ENCODE assay signal across 18 cellular contexts in the genomic region with DNA sequence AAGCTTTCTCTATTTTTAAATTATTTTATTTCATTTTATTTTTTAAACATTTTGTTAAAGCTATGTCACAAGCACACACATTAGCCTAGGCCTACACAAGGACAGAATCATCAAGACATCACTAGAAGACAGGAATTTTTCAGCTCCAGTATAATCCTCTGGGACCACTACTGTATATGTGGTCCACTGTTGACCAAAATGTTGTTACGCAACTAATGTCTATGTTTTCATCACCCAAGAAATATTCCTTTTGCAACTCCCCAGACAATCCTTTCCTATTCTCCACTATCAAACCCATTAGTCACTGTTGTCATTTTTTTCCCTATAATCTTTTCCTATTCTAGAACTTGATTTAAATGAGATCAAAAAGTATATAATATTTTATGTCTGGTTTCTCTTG.
DNase-seq lines count a peak whose midpoint lies in the region; ATAC-seq, FAIRE-seq and TF ChIP-seq lines count a peak whose summit lies in the region.
"Had no signal": no experiment of that assay in that cellular context is flagged by ENCODE, and none has a peak within 500 bp of the region (broad histone marks: within the 10 kb centered on the region; RNA-seq: fewer than 3 reads in every experiment).

No MANE protein-coding gene starts in this region.

- intact Hi-C loops in vagina (cut with DNase I), result no loop called here

- no peak overlapping the region for H3K18ac ChIP-seq in H1 (ENCODE audit: extremely low read depth, low read length)

- no peaks in the 10 kb centered on the region for H3K9me2 ChIP-seq in SK-N-SH

- H3K27ac ChIP-seq in SK-N-SH (ENCODE audit: low read depth in 2 of 2, low read length in 1 of 2), result no peak overlapping the region
- H3K27ac ChIP-seq in H1 (ENCODE audit: low read depth, low read length), result no peak overlapping the region
- H3K27ac ChIP-seq in vagina, result no peak overlapping the region
- H3K27ac ChIP-seq in SJCRH30, result no peak overlapping the region
- H3K27ac ChIP-seq: 22Rv1, HL-60 had no signal

- H2AFZ ChIP-seq in SK-N-SH (ENCODE audit: low read depth) (0 out of 2 replicates have a peak overlapping the region, but pooled peaks have one; percentile 9), H1 (ENCODE audit: low read length) (no peak overlapping the region)

- H3K14ac ChIP-seq in H1 (ENCODE audit: insufficient read length), result no peak overlapping the region

- H3K36me3 ChIP-seq in SK-N-SH (replicated peaks in 1 of 2; ENCODE audit: control insufficient read depth in 1 of 2, insufficient read depth in 2 of 2, low read length in 1 of 2), result no peaks in the 10 kb centered on the region
- no peaks in the 10 kb centered on the region for H3K36me3 ChIP-seq in H1 (ENCODE audit: control insufficient read depth in 2 of 4, insufficient read depth in 4 of 4, low read length in 3 of 4)
- H3K36me3 ChIP-seq in vagina, result no peaks in the 10 kb centered on the region
- H3K36me3 ChIP-seq in SJCRH30, result no peaks in the 10 kb centered on the region

- H2BK12ac ChIP-seq in H1 (ENCODE audit: low read depth, low read length), result no peak overlapping the region

- H3K4me3 ChIP-seq in SK-N-SH (ENCODE audit: low read depth in 2 of 2, low read length in 1 of 2) (no peak overlapping the region), NB4 (ENCODE audit: low read depth, low read length) (no peak overlapping the region), H1 (ENCODE audit: extremely low read depth in 1 of 4, insufficient read depth in 2 of 4, low read depth in 3 of 4, low read length in 4 of 4) (no peak overlapping the region), vagina (no peak overlapping the region), SJCRH30 (no peak overlapping the region)

- TF ChIP-seq EP300 in SK-N-SH (IDR thresholded peaks at IDR 0.05; ENCODE audit: borderline replicate concordance in 1 of 2, low read depth in 1 of 2, low read length in 1 of 2) (no peak), H1 (IDR thresholded peaks at IDR 0.05; ENCODE audit: borderline replicate concordance in 1 of 2, low read depth in 2 of 2, low read length in 2 of 2) (no peak)

- H2BK20ac ChIP-seq in H1 (ENCODE audit: low read length), result no peak overlapping the region

- DNase-seq in SK-N-SH (no peak), NB4 (ENCODE audit: low read depth) (peak; percentile 24), H1 (ENCODE audit: low read depth in 1 of 2, low spot score in 2 of 2) (no peak), vagina (ENCODE audit: extremely low spot score in 2 of 2) (no peak), SJCRH30 (no peak)
- DNase-seq: CD8-positive, alpha-beta T cell; COR-L47; DMS153; DMS79 treated with DMSO at 0.1 percent for 48 hours; EL; H7 had no signal

- H3K23me2 ChIP-seq in H1 (ENCODE audit: low read depth, low read length), result no peaks in the 10 kb centered on the region

- no peaks in the 10 kb centered on the region for H3K79me2 ChIP-seq in SK-N-SH (ENCODE audit: insufficient read depth)
- no peaks in the 10 kb centered on the region for H3K79me2 ChIP-seq in H1 (ENCODE audit: control insufficient read depth in 1 of 2, insufficient read depth in 2 of 2, low read length in 2 of 2)

- H3K4me2 ChIP-seq in SK-N-SH, result no peak overlapping the region
- no peak overlapping the region for H3K4me2 ChIP-seq in H1 (ENCODE audit: insufficient read depth in 1 of 2, low read depth in 2 of 2, low read length in 2 of 2)

- H3K4ac ChIP-seq in H1 (replicated peaks; ENCODE audit: insufficient read length, low read depth, low read length), result no peak overlapping the region

- POLR2A ChIA-PET in SK-N-SH (lab: Yijun Ruan, JAX) (no interaction called here), H1 (lab: Charles Lee; ENCODE audit: partially characterized antibody) (no interaction called here)

- H2BK5ac ChIP-seq in H1 (ENCODE audit: low read depth, low read length), result no peak overlapping the region

- no peak for FAIRE-seq in H1 (lab: Jason Lieb, UNC)
- FAIRE-seq: D721Med, G401.6, GM12891 had no signal

- ATAC-seq in SK-N-SH treated with all-trans-retinoic acid at 6 μM for 48 hours, result no peak
- ATAC-seq in GM21529 (IDR thresholded peaks at IDR 0.05; ENCODE audit: unreplicated experiment), result no peak
- ATAC-seq: CD8-positive, alpha-beta T cell had no signal

- TF ChIP-seq RAD21 in SK-N-SH (IDR thresholded peaks at IDR 0.05; ENCODE audit: low read length), result no peak
- no peak for TF ChIP-seq RAD21 in H1 (IDR thresholded peaks at IDR 0.05 in 1 of 2, conservative IDR thresholded peaks at IDR 0.05 in 1 of 2; ENCODE audit: low read depth in 2 of 2, low read length in 2 of 2)

- WGBS in SK-N-SH (ENCODE audit: low lambda C conversion rate), result 92% methylated on average over 1 of the region's 1 CpG
- WGBS in H1 (ENCODE audit: extremely low coverage in 1 of 2, insufficient coverage in 1 of 2, insufficient read length in 1 of 2, insufficient replicate concordance in 2 of 2, low coverage in 1 of 2, low lambda C conversion rate in 2 of 2, missing lambda C conversion rate in 1 of 2), 2 experiments, result 90% methylated on average over 1 of the region's 1 CpG; no CpG with 5 or more reads in 1 of the 2 experiments

- no peak overlapping the region for H3K9ac ChIP-seq in SK-N-SH
- no peak overlapping the region for H3K9ac ChIP-seq in H1 (replicated peaks in 1 of 4; ENCODE audit: extremely low read depth in 1 of 4, low read depth in 3 of 4, low read length in 3 of 4)

- CTCF ChIA-PET in SK-N-SH (lab: Yijun Ruan, JAX) (no interaction called here), H1 (lab: Charles Lee; ENCODE audit: partially characterized antibody) (interaction anchor here (0.7 kb wide), 1 partner anchor 16 kb away, joined by 3 read pairs; no protein-coding TSS in a partner anchor)

- H2BK15ac ChIP-seq in H1 (ENCODE audit: low read length), result no peak overlapping the region

- H4K91ac ChIP-seq in H1 (replicated peaks; ENCODE audit: insufficient read length, low read length), result no peak overlapping the region

- TF ChIP-seq CTCF in SK-N-SH (IDR thresholded peaks at IDR 0.05) (no peak), NB4 (IDR thresholded peaks at IDR 0.05; ENCODE audit: low read depth, low read length) (no peak), H1 (IDR thresholded peaks at IDR 0.05; ENCODE audit: control extremely low read depth in 1 of 3, insufficient read depth in 1 of 3, low read depth in 1 of 3, low read length in 3 of 3) (no peak), vagina (IDR thresholded peaks at IDR 0.05) (no peak)

- H3K23ac ChIP-seq in H1 (ENCODE audit: insufficient read length), result no peak overlapping the region

- H3K9me3 ChIP-seq in SK-N-SH (no peaks in the 10 kb centered on the region), H1 (ENCODE audit: insufficient read depth in 2 of 2, low read depth in 1 of 2, low read length in 1 of 2) (no peaks in the 10 kb centered on the region), vagina (no peaks in the 10 kb centered on the region), SJCRH30 (replicated peaks) (no peaks in the 10 kb centered on the region)

- no peak overlapping the region for H4K5ac ChIP-seq in H1 (ENCODE audit: insufficient read length, low read depth, low read length)

- H3K4me1 ChIP-seq in SK-N-SH (ENCODE audit: control insufficient read depth in 1 of 2, insufficient read depth in 2 of 2, low read depth in 1 of 2, low read length in 1 of 2) (no peaks in the 10 kb centered on the region), H1 (replicated peaks in 1 of 4; ENCODE audit: control insufficient read depth in 3 of 4, insufficient read depth in 4 of 4, low read length in 3 of 4) (no peaks in the 10 kb centered on the region), vagina (no peaks in the 10 kb centered on the region), SJCRH30 (no peaks in the 10 kb centered on the region)

- no peak for TF ChIP-seq POLR2A in NB4 (IDR thresholded peaks at IDR 0.05; ENCODE audit: extremely low read depth, insufficient read length)
- no peak for TF ChIP-seq POLR2A in H1 (IDR thresholded peaks at IDR 0.05; ENCODE audit: control extremely low read depth in 1 of 2, low read depth in 2 of 2, low read length in 2 of 2)
- TF ChIP-seq POLR2A in vagina (IDR thresholded peaks at IDR 0.05), result no peak

- H4K20me1 ChIP-seq in SK-N-SH (ENCODE audit: insufficient read depth), result no peaks in the 10 kb centered on the region
- no peaks in the 10 kb centered on the region for H4K20me1 ChIP-seq in H1 (replicated peaks in 1 of 2; ENCODE audit: control insufficient read depth in 1 of 2, insufficient read depth in 2 of 2, low read length in 2 of 2)

- no peaks in the 10 kb centered on the region for H3F3A ChIP-seq in SK-N-SH (replicated peaks; ENCODE audit: insufficient read depth)

- no peak overlapping the region for H2BK120ac ChIP-seq in H1 (replicated peaks; ENCODE audit: low read depth, low read length)

- no peak overlapping the region for H2AK5ac ChIP-seq in H1 (ENCODE audit: low read depth, low read length)

- no peaks in the 10 kb centered on the region for H3K79me1 ChIP-seq in H1 (ENCODE audit: low read depth, low read length)

- no peak overlapping the region for H3K56ac ChIP-seq in H1 (replicated peaks; ENCODE audit: insufficient read length, low read depth, low read length)

- H4K8ac ChIP-seq in H1 (ENCODE audit: extremely low read depth, insufficient read depth, low read length), result no peak overlapping the region

- no peaks in the 10 kb centered on the region for H3K27me3 ChIP-seq in SK-N-SH (ENCODE audit: insufficient read depth)
- no peaks in the 10 kb centered on the region for H3K27me3 ChIP-seq in H1 (replicated peaks in 1 of 4; ENCODE audit: control insufficient read depth in 3 of 4, extremely low read depth in 1 of 4, insufficient read depth in 3 of 4, low read length in 3 of 4)
- H3K27me3 ChIP-seq in vagina, result no peaks in the 10 kb centered on the region
- no peaks in the 10 kb centered on the region for H3K27me3 ChIP-seq in SJCRH30

TF ChIP-seq in SK-N-SH, 30 proteins besides CTCF, POLR2A, EP300 and RAD21 (continues in another document):
- TF ChIP-seq GABPA (IDR thresholded peaks at IDR 0.05; ENCODE audit: low read depth) (no peak), RFX5 (IDR thresholded peaks at IDR 0.05; ENCODE audit: low read length) (no peak)

TF ChIP-seq in SK-N-SH treated with all-trans-retinoic acid at 6 μM for 48 hours, 23 proteins besides CTCF, POLR2A, EP300 and RAD21:
- TF ChIP-seq BACH2 (CRISPR knock-in tag; IDR thresholded peaks at IDR 0.05; ENCODE audit: borderline replicate concordance), result no peak

TF ChIP-seq in H1, 55 proteins besides CTCF, POLR2A, EP300 and RAD21:
- TF ChIP-seq CEBPB (IDR thresholded peaks at IDR 0.05; ENCODE audit: low read depth, low read length) (peak; percentile 45; the same call in 1 of the 2 replicates), SAP30 (IDR thresholded peaks at IDR 0.05; ENCODE audit: insufficient read depth, insufficient replicate concordance, low read length) (no peak)
